In the genomic region with DNA sequence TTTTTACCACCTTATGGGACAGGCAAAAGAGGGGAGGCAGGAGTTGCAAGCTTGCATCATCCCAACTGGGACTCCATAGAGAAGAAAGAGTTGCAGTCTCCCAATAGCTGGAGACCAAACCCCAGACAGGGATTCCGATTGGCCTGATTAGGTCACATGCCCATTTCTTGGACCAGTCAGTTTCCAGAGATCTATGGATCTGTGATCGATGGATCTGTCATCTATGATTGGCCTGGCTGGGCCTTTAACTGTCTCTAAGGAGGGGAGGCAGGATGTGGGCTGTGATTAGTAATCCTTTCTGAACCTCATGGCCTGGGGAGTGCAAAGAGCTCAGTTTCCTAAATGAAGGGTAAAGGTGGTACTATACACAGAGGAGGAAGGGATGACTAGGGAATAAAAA, we compare ENCODE assay signal across 1 cellular context.
TF ChIP-seq lines count a peak whose summit lies in the region.

No MANE protein-coding gene starts in this region.

TF ChIP-seq in K562, 482 proteins besides CTCF, POLR2A, EP300 and RAD21 (continued from another document):
- TF ChIP-seq, protein P1, sequence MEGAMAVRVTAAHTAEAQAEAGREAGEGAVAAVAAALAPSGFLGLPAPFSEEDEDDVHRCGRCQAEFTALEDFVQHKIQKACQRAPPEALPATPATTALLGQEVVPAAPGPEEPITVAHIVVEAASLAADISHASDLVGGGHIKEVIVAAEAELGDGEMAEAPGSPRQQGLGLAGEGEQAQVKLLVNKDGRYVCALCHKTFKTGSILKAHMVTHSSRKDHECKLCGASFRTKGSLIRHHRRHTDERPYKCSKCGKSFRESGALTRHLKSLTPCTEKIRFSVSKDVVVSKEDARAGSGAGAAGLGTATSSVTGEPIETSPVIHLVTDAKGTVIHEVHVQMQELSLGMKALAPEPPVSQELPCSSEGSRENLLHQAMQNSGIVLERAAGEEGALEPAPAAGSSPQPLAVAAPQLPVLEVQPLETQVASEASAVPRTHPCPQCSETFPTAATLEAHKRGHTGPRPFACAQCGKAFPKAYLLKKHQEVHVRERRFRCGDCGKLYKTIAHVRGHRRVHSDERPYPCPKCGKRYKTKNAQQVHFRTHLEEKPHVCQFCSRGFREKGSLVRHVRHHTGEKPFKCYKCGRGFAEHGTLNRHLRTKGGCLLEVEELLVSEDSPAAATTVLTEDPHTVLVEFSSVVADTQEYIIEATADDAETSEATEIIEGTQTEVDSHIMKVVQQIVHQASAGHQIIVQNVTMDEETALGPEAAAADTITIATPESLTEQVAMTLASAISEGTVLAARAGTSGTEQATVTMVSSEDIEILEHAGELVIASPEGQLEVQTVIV (CRISPR knock-in tag; IDR thresholded peaks at IDR 0.05; ENCODE audit: borderline replicate concordance), result no peak
- TF ChIP-seq, protein P2, sequence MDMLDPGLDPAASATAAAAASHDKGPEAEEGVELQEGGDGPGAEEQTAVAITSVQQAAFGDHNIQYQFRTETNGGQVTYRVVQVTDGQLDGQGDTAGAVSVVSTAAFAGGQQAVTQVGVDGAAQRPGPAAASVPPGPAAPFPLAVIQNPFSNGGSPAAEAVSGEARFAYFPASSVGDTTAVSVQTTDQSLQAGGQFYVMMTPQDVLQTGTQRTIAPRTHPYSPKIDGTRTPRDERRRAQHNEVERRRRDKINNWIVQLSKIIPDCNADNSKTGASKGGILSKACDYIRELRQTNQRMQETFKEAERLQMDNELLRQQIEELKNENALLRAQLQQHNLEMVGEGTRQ (CRISPR knock-in tag; IDR thresholded peaks at IDR 0.05), result peak; percentile 78
- TF ChIP-seq, protein P3, sequence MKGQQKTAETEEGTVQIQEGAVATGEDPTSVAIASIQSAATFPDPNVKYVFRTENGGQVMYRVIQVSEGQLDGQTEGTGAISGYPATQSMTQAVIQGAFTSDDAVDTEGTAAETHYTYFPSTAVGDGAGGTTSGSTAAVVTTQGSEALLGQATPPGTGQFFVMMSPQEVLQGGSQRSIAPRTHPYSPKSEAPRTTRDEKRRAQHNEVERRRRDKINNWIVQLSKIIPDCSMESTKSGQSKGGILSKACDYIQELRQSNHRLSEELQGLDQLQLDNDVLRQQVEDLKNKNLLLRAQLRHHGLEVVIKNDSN (CRISPR knock-in tag; IDR thresholded peaks at IDR 0.05), result peak; percentile 73
- TF ChIP-seq ZNF766 (CRISPR knock-in tag; conservative IDR thresholded peaks at IDR 0.05) (no peak), PTRF (tag; IDR thresholded peaks at IDR 0.05) (no peak), CBFA2T2 (conservative IDR thresholded peaks at IDR 0.05) (no peak), ZFX (CRISPR knock-in tag; IDR thresholded peaks at IDR 0.05) (no peak), E2F3 (CRISPR knock-in tag; IDR thresholded peaks at IDR 0.05) (no peak), SMARCA4 (IDR thresholded peaks at IDR 0.05) (no peak), U2AF1 (optimal IDR thresholded peaks at IDR 0.05; ENCODE audit: low read depth, low read length) (no peak), ZBTB17 (CRISPR knock-in tag; IDR thresholded peaks at IDR 0.05) (peak; percentile 71; the same call in 1 of the 2 replicates), FOXM1 (IDR thresholded peaks at IDR 0.05; ENCODE audit: low read depth) (no peak), FOXM1 (CRISPR knock-in tag; IDR thresholded peaks at IDR 0.05; ENCODE audit: low read depth) (no peak), ZKSCAN3 (CRISPR knock-in tag; IDR thresholded peaks at IDR 0.05) (no peak), SMARCE1 (IDR thresholded peaks at IDR 0.05) (no peak), MTA3 (IDR thresholded peaks at IDR 0.05; ENCODE audit: borderline replicate concordance) (no peak), ZFP30 (CRISPR knock-in tag; IDR thresholded peaks at IDR 0.05; ENCODE audit: borderline replicate concordance) (no peak), RAD51 (IDR thresholded peaks at IDR 0.05; ENCODE audit: borderline replicate concordance, low read depth) (peak; percentile 57), ZNF316 (IDR thresholded peaks at IDR 0.05) (no peak), ZNF561 (CRISPR knock-in tag; conservative IDR thresholded peaks at IDR 0.05) (no peak), GATAD2A (IDR thresholded peaks at IDR 0.05) (no peak), ESRRA (IDR thresholded peaks at IDR 0.05; ENCODE audit: borderline replicate concordance, low read depth) (no peak), ZBED1 (IDR thresholded peaks at IDR 0.05) (no peak), DMBX1 (CRISPR knock-in tag; IDR thresholded peaks at IDR 0.05; ENCODE audit: borderline replicate concordance) (no peak), ZNF140 (CRISPR knock-in tag; IDR thresholded peaks at IDR 0.05) (no peak), ZNF146 (CRISPR knock-in tag; IDR thresholded peaks at IDR 0.05; ENCODE audit: unreplicated experiment) (no peak), BHLHE40 (IDR thresholded peaks at IDR 0.05; ENCODE audit: low read length) (no peak), NCOR1 (IDR thresholded peaks at IDR 0.05) (no peak), NFE2L1 (tag; IDR thresholded peaks at IDR 0.05; ENCODE audit: borderline replicate concordance, low read depth) (no peak)
- TF ChIP-seq, protein P4, sequence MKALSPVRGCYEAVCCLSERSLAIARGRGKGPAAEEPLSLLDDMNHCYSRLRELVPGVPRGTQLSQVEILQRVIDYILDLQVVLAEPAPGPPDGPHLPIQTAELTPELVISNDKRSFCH (CRISPR knock-in tag; IDR thresholded peaks at IDR 0.05), result no peak
- TF ChIP-seq, protein P4 (tag; IDR thresholded peaks at IDR 0.05), result no peak
- TF ChIP-seq, protein P5, sequence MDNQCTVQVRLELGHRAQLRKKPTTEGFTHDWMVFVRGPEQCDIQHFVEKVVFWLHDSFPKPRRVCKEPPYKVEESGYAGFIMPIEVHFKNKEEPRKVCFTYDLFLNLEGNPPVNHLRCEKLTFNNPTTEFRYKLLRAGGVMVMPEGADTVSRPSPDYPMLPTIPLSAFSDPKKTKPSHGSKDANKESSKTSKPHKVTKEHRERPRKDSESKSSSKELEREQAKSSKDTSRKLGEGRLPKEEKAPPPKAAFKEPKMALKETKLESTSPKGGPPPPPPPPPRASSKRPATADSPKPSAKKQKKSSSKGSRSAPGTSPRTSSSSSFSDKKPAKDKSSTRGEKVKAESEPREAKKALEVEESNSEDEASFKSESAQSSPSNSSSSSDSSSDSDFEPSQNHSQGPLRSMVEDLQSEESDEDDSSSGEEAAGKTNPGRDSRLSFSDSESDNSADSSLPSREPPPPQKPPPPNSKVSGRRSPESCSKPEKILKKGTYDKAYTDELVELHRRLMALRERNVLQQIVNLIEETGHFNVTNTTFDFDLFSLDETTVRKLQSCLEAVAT (IDR thresholded peaks at IDR 0.05), result peak in 1 of 2 experiments; percentile 60; a peak in 1 of 4 replicates
- TF ChIP-seq, protein P6, sequence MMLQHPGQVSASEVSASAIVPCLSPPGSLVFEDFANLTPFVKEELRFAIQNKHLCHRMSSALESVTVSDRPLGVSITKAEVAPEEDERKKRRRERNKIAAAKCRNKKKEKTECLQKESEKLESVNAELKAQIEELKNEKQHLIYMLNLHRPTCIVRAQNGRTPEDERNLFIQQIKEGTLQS (IDR thresholded peaks at IDR 0.05), result peak; percentile 39; the same call in 1 of the 2 replicates
- TF ChIP-seq, protein P6 (CRISPR knock-in tag; conservative IDR thresholded peaks at IDR 0.05), result no peak
